In genomic region chr1:7469255-7469938, GRCh38 we compare ENCODE assay signal across 15 cellular contexts.
DNase-seq lines count a peak whose midpoint lies in the region; ATAC-seq, FAIRE-seq and TF ChIP-seq lines count a peak whose summit lies in the region.
"Had no signal": no experiment of that assay in that cellular context is flagged by ENCODE, and none has a peak within 500 bp of the region (broad histone marks: within the 10 kb centered on the region; RNA-seq: fewer than 3 reads in every experiment).

No MANE protein-coding gene starts in this region.

- ATAC-seq in HepG2 = no peak
- ATAC-seq in right lobe of liver = no peak
- ATAC-seq in GM19324 (IDR thresholded peaks at IDR 0.05; ENCODE audit: low FRiP score, unreplicated experiment) = no peak
- ATAC-seq in HG02852 (IDR thresholded peaks at IDR 0.05; ENCODE audit: unreplicated experiment) = no peak
- ATAC-seq: effector memory CD8-positive, alpha-beta T cell; stimulated activated memory B cell treated with anti-CD40 and anti-IgM and Interleukin-4, amounts not matched to agents 10 μg/mL and 1 μg/mL and 100 μg/mL, for 72 hours had no signal

- whole genome bisulfite sequencing in HepG2 (ENCODE audit: low lambda C conversion rate) = 17% methylated on average over 10 of the region's 13 CpGs
- WGBS in right lobe of liver (ENCODE audit: insufficient coverage, low coverage, low lambda C conversion rate, missing lambda C conversion rate) = 73% methylated on average over 11 of the region's 13 CpGs
- 46 to 68% (median 64%) methylated on average over 13 of the region's 13 CpGs for WGBS in stomach, 5 donors

- H3K36me3 ChIP-seq in HepG2 (replicated peaks in 1 of 2; ENCODE audit: control insufficient read depth in 1 of 2, insufficient read depth in 2 of 2, low read length in 2 of 2) (no peaks in the 10 kb centered on the region), right lobe of liver (no peaks in the 10 kb centered on the region), astrocyte (ENCODE audit: insufficient read depth, low read length) (no peaks in the 10 kb centered on the region), stomach (no peaks in the 10 kb centered on the region)
- H3K36me3 ChIP-seq: BLaER1 had no signal

- no peaks in the 10 kb centered on the region for H3K79me2 ChIP-seq in HepG2 (ENCODE audit: insufficient read depth, low read length)
- H3K79me2 ChIP-seq in astrocyte (ENCODE audit: insufficient read depth, low read length) = no peaks in the 10 kb centered on the region

- peaks cover 18% of the 10 kb centered on the region for H3K4me1 Mint-ChIP-seq in astrocyte (ENCODE audit: low read depth, unreplicated experiment)
- H3K4me1 Mint-ChIP-seq: stimulated activated memory B cell treated with anti-CD40 and anti-IgM and Interleukin-4, amounts not matched to agents 10 μg/mL and 1 μg/mL and 100 μg/mL, for 72 hours had no signal

- H4K20me1 ChIP-seq in HepG2 (ENCODE audit: insufficient read depth, low read length) (no peaks in the 10 kb centered on the region), astrocyte (ENCODE audit: insufficient read depth, low read length) (no peaks in the 10 kb centered on the region)
- H4K20me1 ChIP-seq: BLaER1 had no signal

- intact Hi-C loops in HepG2 (cut with micrococcal nuclease; ENCODE audit: unreplicated experiment) (no loop called here), right lobe of liver (cut with DNase I) (no loop called here), stomach (cut with DNase I; ENCODE audit: low total_unique reads) (no loop called here)

- no peak for TF ChIP-seq RAD21 in HepG2 (CRISPR knock-in tag; IDR thresholded peaks at IDR 0.05)

- H3K4me2 ChIP-seq in HepG2 (ENCODE audit: low read depth, low read length) (no peak overlapping the region), astrocyte (ENCODE audit: low read length) (no peak overlapping the region)
- H3K4me2 ChIP-seq: BLaER1 had no signal

- H3K4me1 ChIP-seq in HepG2 (ENCODE audit: insufficient read depth, low read length) (no peaks in the 10 kb centered on the region), right lobe of liver (no peaks in the 10 kb centered on the region), astrocyte (ENCODE audit: insufficient read depth, low read length) (peaks cover 35% of the 10 kb centered on the region), stomach (peaks cover 7 to 31% (median 17%) of the 10 kb centered on the region in 4 donors)

- no peak overlapping the region for H2AFZ ChIP-seq in HepG2 (ENCODE audit: low read length)
- no peak overlapping the region for H2AFZ ChIP-seq in astrocyte (ENCODE audit: low read depth, low read length)

- CTCF ChIA-PET in HepG2 (lab: Yijun Ruan, JAX; ENCODE audit: low intra/inter-chr PET ratio, low total read pairs) = no interaction called here

- DNase-seq in HepG2 (ENCODE audit: low spot score) (no peak), right lobe of liver (no peak), astrocyte (ENCODE audit: low read depth) (peak; percentile 87), kidney tubule cell (ENCODE audit: low spot score) (peak; percentile 57), GM19240 (ENCODE audit: insufficient read length, low spot score) (no peak), stomach (no peak)
- DNase-seq: activated effector memory CD4-positive, alpha-beta T cell treated with anti-CD3 and anti-CD28 coated beads, Interleukin-2, amount 50 U/mL, for 16 hours; effector memory CD8-positive, alpha-beta T cell; GOT3; NCI-H524 had no signal

- no peak for TF ChIP-seq CTCF in HepG2 (CRISPR knock-in tag; IDR thresholded peaks at IDR 0.05)
- no peak for TF ChIP-seq CTCF in right lobe of liver (IDR thresholded peaks at IDR 0.05)
- no peak for TF ChIP-seq CTCF in astrocyte (IDR thresholded peaks at IDR 0.05; ENCODE audit: insufficient read depth, low read depth, low read length)
- no peak for TF ChIP-seq CTCF in stomach (IDR thresholded peaks at IDR 0.05)

- no peak overlapping the region for H3K4me3 Mint-ChIP-seq in astrocyte (ENCODE audit: unreplicated experiment)
- H3K4me3 Mint-ChIP-seq: effector memory CD8-positive, alpha-beta T cell; stimulated activated memory B cell treated with anti-CD40 and anti-IgM and Interleukin-4, amounts not matched to agents 10 μg/mL and 1 μg/mL and 100 μg/mL, for 72 hours had no signal

- H3K27me3 ChIP-seq in HepG2 (ENCODE audit: control insufficient read depth in 1 of 2, insufficient read depth in 2 of 2, low read length in 2 of 2) (peaks cover 14 to 63% of the 10 kb centered on the region in 2 experiments; a peak in 4 of 5 replicates), right lobe of liver (no peaks in the 10 kb centered on the region), astrocyte (ENCODE audit: insufficient read depth, low read length) (no peaks in the 10 kb centered on the region), stomach (no peaks in the 10 kb centered on the region)
- H3K27me3 ChIP-seq: BLaER1 had no signal

- no peaks in the 10 kb centered on the region for H3K36me3 Mint-ChIP-seq in astrocyte (ENCODE audit: low read depth, unreplicated experiment)
- H3K36me3 Mint-ChIP-seq: stimulated activated memory B cell treated with anti-CD40 and anti-IgM and Interleukin-4, amounts not matched to agents 10 μg/mL and 1 μg/mL and 100 μg/mL, for 72 hours had no signal

- H3K27ac Mint-ChIP-seq in astrocyte (ENCODE audit: unreplicated experiment) = no peak overlapping the region
- H3K27ac Mint-ChIP-seq: effector memory CD8-positive, alpha-beta T cell; stimulated activated memory B cell treated with anti-CD40 and anti-IgM and Interleukin-4, amounts not matched to agents 10 μg/mL and 1 μg/mL and 100 μg/mL, for 72 hours had no signal

- no peak overlapping the region for H3K27ac ChIP-seq in HepG2 (ENCODE audit: extremely low read length, insufficient read depth, low read length)
- H3K27ac ChIP-seq in right lobe of liver = no peak overlapping the region
- H3K27ac ChIP-seq in astrocyte (ENCODE audit: low read depth, low read length) = peak overlapping the region; percentile 99
- H3K27ac ChIP-seq in stomach = no peak overlapping the region
- H3K27ac ChIP-seq: BLaER1, SK-N-MC had no signal

- H3K27me3 Mint-ChIP-seq in astrocyte (ENCODE audit: low read depth, unreplicated experiment) = peaks cover 3% of the 10 kb centered on the region

- POLR2A ChIA-PET in HepG2 (lab: Yijun Ruan, JAX) = no interaction called here

- in situ Hi-C loops in HepG2 (cut with HindIII; ENCODE audit: extremely low pct_ligation_motif_present, low pct_unique_long_range_greater_than_20kb) = no loop called here

- H3K9me3 ChIP-seq in HepG2 (ENCODE audit: low read length) = no peaks in the 10 kb centered on the region
- H3K9me3 ChIP-seq in right lobe of liver = no peaks in the 10 kb centered on the region
- H3K9me3 ChIP-seq in astrocyte (ENCODE audit: insufficient read depth, low read depth, low read length) = no peaks in the 10 kb centered on the region
- no peaks in the 10 kb centered on the region for H3K9me3 ChIP-seq in stomach
- H3K9me3 ChIP-seq: BLaER1 had no signal

- H3K9me3 Mint-ChIP-seq in astrocyte (ENCODE audit: unreplicated experiment) = peaks cover 5% of the 10 kb centered on the region
- H3K9me3 Mint-ChIP-seq: effector memory CD8-positive, alpha-beta T cell; stimulated activated memory B cell treated with anti-CD40 and anti-IgM and Interleukin-4, amounts not matched to agents 10 μg/mL and 1 μg/mL and 100 μg/mL, for 72 hours had no signal

- no peak overlapping the region for H3K9ac ChIP-seq in HepG2 (ENCODE audit: insufficient read depth, low read depth, low read length)
- H3K9ac ChIP-seq in astrocyte (ENCODE audit: low read length) = no peak overlapping the region
- H3K9ac ChIP-seq: BLaER1 had no signal

- FAIRE-seq in HepG2 (lab: Jason Lieb, UNC) (no peak), astrocyte (lab: Jason Lieb, UNC) (peak; percentile 43)

- H3K4me3 ChIP-seq in HepG2 (replicated peaks in 1 of 3; ENCODE audit: insufficient read depth in 1 of 3, low read depth in 2 of 3, low read length in 3 of 3) = no peak overlapping the region
- no peak overlapping the region for H3K4me3 ChIP-seq in right lobe of liver
- no peak overlapping the region for H3K4me3 ChIP-seq in astrocyte (ENCODE audit: insufficient read depth, low read depth, low read length)
- no peak overlapping the region for H3K4me3 ChIP-seq in stomach
- H3K4me3 ChIP-seq: BLaER1, SK-N-MC had no signal

- TF ChIP-seq POLR2A in HepG2 (IDR thresholded peaks at IDR 0.05; ENCODE audit: insufficient read depth in 1 of 2, low read depth in 2 of 2, low read length in 2 of 2) (no peak), right lobe of liver (IDR thresholded peaks at IDR 0.05) (no peak), stomach (IDR thresholded peaks at IDR 0.05) (no peak)

- TF ChIP-seq EP300 in HepG2 (IDR thresholded peaks at IDR 0.05; ENCODE audit: low read depth in 2 of 2, low read length in 2 of 2) (no peak), HepG2 (CRISPR knock-in tag; IDR thresholded peaks at IDR 0.05; ENCODE audit: borderline replicate concordance) (no peak), stomach (IDR thresholded peaks at IDR 0.05) (no peak)

- BruUV-seq in HepG2 (replicated peaks; lab: Mats Ljungman, UMichigan) = no TSS peak

TF ChIP-seq in HepG2, 621 proteins besides CTCF, POLR2A, EP300 and RAD21:
- no peak for TF ChIP-seq ZNF296 (CRISPR knock-in tag; conservative IDR thresholded peaks at IDR 0.05)
- TF ChIP-seq LCORL (IDR thresholded peaks at IDR 0.05) = 0 out of 2 replicates have a peak, but pooled peaks have one; percentile 42
- TF ChIP-seq LCORL (CRISPR knock-in tag; IDR thresholded peaks at IDR 0.05) = no peak
TF ChIP-seq in HepG2: peak in this region for 1.

Comparison
In these comparisons a context has a peak if more than half of its experiments do, and no peak if none do; other contexts are left out.
1. DNase-seq: peak in astrocyte (single experiment) and kidney tubule cell (single experiment); none in HepG2 (single experiment), right lobe of liver (0 of 3), GM19240 (single experiment) and stomach (single experiment).